ENCODE assay signal across 9 cellular contexts in the genomic region with DNA sequence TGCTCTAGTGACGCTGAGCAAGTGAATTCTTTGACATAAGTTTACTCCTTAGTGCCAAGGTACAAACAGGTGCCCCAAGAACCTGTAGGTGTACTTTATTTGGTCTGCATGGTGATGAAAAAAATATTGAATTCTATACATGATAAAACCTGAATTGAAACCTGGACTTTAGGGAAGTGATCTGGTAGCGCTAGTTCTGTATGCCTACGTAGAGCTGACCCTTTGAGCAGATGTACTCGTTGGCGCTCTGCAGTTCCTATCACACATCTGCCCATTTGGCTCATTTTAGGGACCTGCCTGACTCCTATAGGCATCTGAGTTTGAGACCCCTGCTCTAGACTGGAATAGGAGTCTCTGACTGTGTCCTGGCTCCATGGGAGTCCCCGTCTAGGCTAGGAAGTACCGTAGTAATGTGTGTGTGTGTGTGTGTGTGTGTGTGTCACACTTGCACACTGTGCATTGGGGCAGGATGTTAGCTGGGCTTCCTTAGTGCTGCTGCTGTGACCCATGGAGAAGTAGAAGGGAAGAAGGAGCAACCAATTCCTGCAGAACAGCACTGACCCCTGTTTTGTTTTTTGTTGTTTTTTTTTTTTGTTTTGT. TPM values are rescaled to one million over a fixed set of nuclear protein-coding genes. Genes with fewer than 3 reads are reported as not detected.
A peak's percentile ranks its signal among the peaks of the same experiment; 100 is the strongest.
DNase-seq lines count a peak whose midpoint lies in the region; ATAC-seq lines count a peak whose summit lies in the region.
"Had no signal": no experiment of that assay in that cellular context is flagged by ENCODE, and none has a peak within 500 bp of the region (broad histone marks: within the 10 kb centered on the region; RNA-seq: fewer than 3 reads in every experiment).

No MANE protein-coding gene starts in this region.

- H3K27me3 Mint-ChIP-seq in IgD-negative memory B cell = peaks cover 2% of the 10 kb centered on the region
- no peaks in the 10 kb centered on the region for H3K27me3 Mint-ChIP-seq in activated naive CD8-positive, alpha-beta T cell treated with anti-CD3 and anti-CD28 coated beads, Interleukin-2, amount 50 U/mL, for 24 hours

- H3K9ac ChIP-seq in rectal smooth muscle tissue (ENCODE audit: low read length) = no peak overlapping the region

- ATAC-seq in GM18511 (IDR thresholded peaks at IDR 0.05; ENCODE audit: unreplicated experiment) = peak; percentile 21
- no peak for ATAC-seq in activated naive CD8-positive, alpha-beta T cell treated with anti-CD3 and anti-CD28 coated beads, Interleukin-2, amount 50 U/mL, for 24 hours
- ATAC-seq in HG03469 (IDR thresholded peaks at IDR 0.05; ENCODE audit: unreplicated experiment) = no peak
- ATAC-seq in HG03097 (IDR thresholded peaks at IDR 0.05; ENCODE audit: low FRiP score, unreplicated experiment) = no peak

- peaks cover 31 to 57% (median 45%) of the 10 kb centered on the region in 3 donors for H3K4me1 Mint-ChIP-seq in IgD-negative memory B cell
- peaks cover 90% of the 10 kb centered on the region for H3K4me1 Mint-ChIP-seq in activated naive CD8-positive, alpha-beta T cell treated with anti-CD3 and anti-CD28 coated beads, Interleukin-2, amount 50 U/mL, for 24 hours

- H3K36me3 Mint-ChIP-seq in IgD-negative memory B cell = peaks cover 38% of the 10 kb centered on the region
- peaks cover 84% of the 10 kb centered on the region for H3K36me3 Mint-ChIP-seq in activated naive CD8-positive, alpha-beta T cell treated with anti-CD3 and anti-CD28 coated beads, Interleukin-2, amount 50 U/mL, for 24 hours (ENCODE audit: low read depth)

- H3K4me3 ChIP-seq in rectal smooth muscle tissue (ENCODE audit: low read length) = peak overlapping the region; percentile 5

- no peaks in the 10 kb centered on the region for H3K9me3 Mint-ChIP-seq in IgD-negative memory B cell
- H3K9me3 Mint-ChIP-seq in activated naive CD8-positive, alpha-beta T cell treated with anti-CD3 and anti-CD28 coated beads, Interleukin-2, amount 50 U/mL, for 24 hours = no peaks in the 10 kb centered on the region

- no peak overlapping the region for H3K27ac ChIP-seq in rectal smooth muscle tissue (ENCODE audit: low read depth, low read length)

- H3K4me3 Mint-ChIP-seq in IgD-negative memory B cell = peak overlapping the region; percentile 96 to 100 (median 100)
- H3K4me3 Mint-ChIP-seq in activated naive CD8-positive, alpha-beta T cell treated with anti-CD3 and anti-CD28 coated beads, Interleukin-2, amount 50 U/mL, for 24 hours = peak overlapping the region; percentile 96

- no peak for DNase-seq in activated naive CD8-positive, alpha-beta T cell treated with anti-CD3 and anti-CD28 coated beads, Interleukin-2, amount 50 U/mL, for 24 hours
- no peak for DNase-seq in NK-92 (lab: John Stamatoyannopoulos, UW; ENCODE audit: unreplicated experiment)
- DNase-seq in NCI-H1436 treated with DMSO at 0.1 percent for 48 hours (lab: John Stamatoyannopoulos, UW) = no peak
- DNase-seq: Kasumi-1 had no signal

- H3K27me3 ChIP-seq in rectal smooth muscle tissue (ENCODE audit: control insufficient read depth, insufficient read depth, low read length) = no peaks in the 10 kb centered on the region

- H3K36me3 ChIP-seq in rectal smooth muscle tissue (ENCODE audit: control insufficient read depth, insufficient read depth, low read length) = peaks cover 9% of the 10 kb centered on the region

- H3K27ac Mint-ChIP-seq in IgD-negative memory B cell = peak overlapping the region; percentile 96 to 98 (median 98)
- H3K27ac Mint-ChIP-seq in activated naive CD8-positive, alpha-beta T cell treated with anti-CD3 and anti-CD28 coated beads, Interleukin-2, amount 50 U/mL, for 24 hours = peak overlapping the region; percentile 98

- H3K4me1 ChIP-seq in rectal smooth muscle tissue (ENCODE audit: control insufficient read depth, insufficient read depth, low read length) = no peaks in the 10 kb centered on the region

RNA-seq across cellular contexts. Expression of a gene that starts 21.2 kb away (rescaled TPM):
- 8.4 TPM for polyA plus RNA-seq in IgD-negative memory B cell
